ENCODE assay signal across 36 cellular contexts in the genomic region with DNA sequence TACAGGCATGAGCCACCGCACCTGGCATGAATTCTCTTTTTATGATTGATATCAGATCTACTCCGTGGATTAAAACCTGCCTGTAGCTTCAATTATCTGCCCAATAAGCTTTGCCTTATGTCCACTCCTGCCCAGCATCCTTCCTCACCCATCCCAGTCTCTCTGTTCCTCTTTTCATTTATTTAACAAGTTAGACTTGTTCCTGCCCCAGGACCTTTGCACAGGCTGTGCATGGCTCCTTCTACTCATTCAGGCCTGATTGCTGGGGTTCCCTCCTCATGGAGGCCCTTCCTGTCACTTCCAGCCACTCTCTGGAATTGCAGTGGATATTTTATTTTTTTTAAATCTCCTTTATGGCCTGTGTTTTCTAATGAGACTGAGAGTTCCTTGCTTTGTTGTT.
"Had no signal": no experiment of that assay in that cellular context is flagged by ENCODE, and none has a peak within 500 bp of the region (broad histone marks: within the 10 kb centered on the region; RNA-seq: fewer than 3 reads in every experiment).

No MANE protein-coding gene starts in this region.

- H3K4me2 ChIP-seq: SK-N-SH had no signal

- H3K9me3 Mint-ChIP-seq: activated CD4-positive, alpha-beta memory T cell treated with anti-CD3 and anti-CD28 coated beads, Interleukin-2, amount 10 ng/mL, durations not matched to agents 7 days and 5 days; activated naive CD8-positive, alpha-beta T cell treated with anti-CD3 and anti-CD28 coated beads, Interleukin-2, amount 10 ng/mL, durations not matched to agents 7 days and 5 days; T-helper 1 cell treated with Interleukin-12 subunit alpha and Interleukin-12 subunit beta and Interleukin-4 antibody, amounts not matched to agents 30 μg/mL and 1 μg/mL, for 36 hours had no signal

- H3K27ac Mint-ChIP-seq: activated CD4-positive, alpha-beta memory T cell treated with anti-CD3 and anti-CD28 coated beads, Interleukin-2, amount 10 ng/mL, durations not matched to agents 7 days and 5 days; activated CD8-positive, alpha-beta memory T cell treated with anti-CD3 and anti-CD28 coated beads, Interleukin-2, amount 10 ng/mL, durations not matched to agents 7 days and 5 days; activated naive CD8-positive, alpha-beta T cell treated with anti-CD3 and anti-CD28 coated beads, Interleukin-2, amount 10 ng/mL, durations not matched to agents 7 days and 5 days; T-helper 1 cell treated with Interleukin-12 subunit alpha and Interleukin-12 subunit beta and Interleukin-4 antibody, amounts not matched to agents 30 μg/mL and 1 μg/mL, for 36 hours had no signal

- H3K4me1 Mint-ChIP-seq: activated naive CD8-positive, alpha-beta T cell treated with anti-CD3 and anti-CD28 coated beads, Interleukin-2, amount 10 ng/mL, durations not matched to agents 7 days and 5 days had no signal

- H3K9me3 ChIP-seq: body of pancreas, breast epithelium, Peyer's patch, SJSA1, SK-N-SH had no signal

- H3K4me1 ChIP-seq: body of pancreas, breast epithelium, Peyer's patch, SJSA1 had no signal

- H3K4me3 Mint-ChIP-seq: activated CD4-positive, alpha-beta memory T cell treated with anti-CD3 and anti-CD28 coated beads, Interleukin-2, amount 10 ng/mL, durations not matched to agents 7 days and 5 days; activated CD8-positive, alpha-beta memory T cell treated with anti-CD3 and anti-CD28 coated beads, Interleukin-2, amount 10 ng/mL, durations not matched to agents 7 days and 5 days; activated naive CD8-positive, alpha-beta T cell treated with anti-CD3 and anti-CD28 coated beads, Interleukin-2, amount 10 ng/mL, durations not matched to agents 7 days and 5 days; T-helper 1 cell treated with Interleukin-12 subunit alpha and Interleukin-12 subunit beta and Interleukin-4 antibody, amounts not matched to agents 30 μg/mL and 1 μg/mL, for 36 hours had no signal

- DNase-seq: activated CD4-positive, alpha-beta memory T cell treated with anti-CD3 and anti-CD28 coated beads, Interleukin-2, amount 10 ng/mL, durations not matched to agents 7 days and 5 days; activated CD4-positive, alpha-beta T cell treated with anti-CD3 and anti-CD28 coated beads for 1 hour; activated CD4-positive, alpha-beta T cell treated with anti-CD3 and anti-CD28 coated beads for 48 hours; activated CD4-positive, CD25-positive, alpha-beta regulatory T cell; activated CD8-positive, alpha-beta memory T cell treated with anti-CD3 and anti-CD28 coated beads for 24 hours; activated CD8-positive, alpha-beta memory T cell treated with anti-CD3 and anti-CD28 coated beads, Interleukin-2, amount 10 ng/mL, durations not matched to agents 7 days and 5 days; activated CD8-positive, alpha-beta memory T cell treated with anti-CD3 and anti-CD28 coated beads, Interleukin-2, amount 50 U/mL, for 48 hours; activated effector memory CD4-positive, alpha-beta T cell treated with Interleukin-2 at 50 U/mL for 16 hours; activated naive CD4-positive, alpha-beta T cell treated with anti-CD3 and anti-CD28 coated beads, Interleukin-2, amount 50 U/mL, for 16 hours; activated naive CD8-positive, alpha-beta T cell treated with anti-CD3 and anti-CD28 coated beads, Interleukin-2, amount 10 ng/mL, durations not matched to agents 7 days and 5 days; activated T-cell treated with anti-CD3 and anti-CD28 coated beads, Interleukin-2, amount 50 U/mL, for 1 hour; body of pancreas; cerebellar nuclear complex; NCI-H1092 treated with DMSO at 0.1 percent for 48 hours; NCI-H1417; NCI-H146; NCI-H187; NCI-H2029 treated with DMSO at 0.1 percent for 48 hours; NCI-H2107; NCI-H2171; NCI-H510A; NCI-H526; NCI-H748 treated with DMSO at 0.1 percent for 48 hours; NK-92 treated with Interleukin-12 subunit alpha and Interleukin-12 subunit beta, amount 100 ng/mL, for 24 hours; PC-3; Peyer's patch; RPMI8226; SHP77 treated with DMSO at 0.1 percent for 48 hours; SK-N-SH; T-helper 9 cell had no signal

- FAIRE-seq: astrocyte, K562 had no signal

- H3K27me3 Mint-ChIP-seq: activated CD4-positive, alpha-beta memory T cell treated with anti-CD3 and anti-CD28 coated beads, Interleukin-2, amount 10 ng/mL, durations not matched to agents 7 days and 5 days; activated CD8-positive, alpha-beta memory T cell treated with anti-CD3 and anti-CD28 coated beads, Interleukin-2, amount 10 ng/mL, durations not matched to agents 7 days and 5 days; activated naive CD8-positive, alpha-beta T cell treated with anti-CD3 and anti-CD28 coated beads, Interleukin-2, amount 10 ng/mL, durations not matched to agents 7 days and 5 days had no signal

- H3K4me3 ChIP-seq: body of pancreas, breast epithelium, K562, Peyer's patch, SJSA1 had no signal

- ATAC-seq: activated CD8-positive, alpha-beta memory T cell treated with anti-CD3 and anti-CD28 coated beads, Interleukin-2, amount 10 ng/mL, durations not matched to agents 7 days and 5 days; body of pancreas; K562; PC-3 had no signal

- H3K27ac ChIP-seq: body of pancreas, breast epithelium, Peyer's patch, SJSA1, VCaP had no signal
